15 cellular contexts compared by ENCODE assay signal in genomic region chr15:101023501-101024110, GRCh38.
A peak's percentile ranks its signal among the peaks of the same experiment; 100 is the strongest.
DNase-seq lines count a peak whose midpoint lies in the region; ATAC-seq and TF ChIP-seq lines count a peak whose summit lies in the region.
"Had no signal": no experiment of that assay in that cellular context is flagged by ENCODE, and none has a peak within 500 bp of the region (broad histone marks: within the 10 kb centered on the region; RNA-seq: fewer than 3 reads in every experiment).

No MANE protein-coding gene starts in this region.

- H3K4me3 Mint-ChIP-seq in T-helper 17 cell, result no peak overlapping the region
- H3K4me3 Mint-ChIP-seq in endothelial cell (ENCODE audit: unreplicated experiment), result no peak overlapping the region
- peak overlapping the region; percentile 55 for H3K4me3 Mint-ChIP-seq in type B pancreatic cell

- ATAC-seq in T-helper 17 cell (no peak), HG03039 (IDR thresholded peaks at IDR 0.05; ENCODE audit: unreplicated experiment) (no peak)

- TF ChIP-seq CTCF in endothelial cell (IDR thresholded peaks at IDR 0.05; ENCODE audit: unreplicated experiment), result no peak
- no peak for TF ChIP-seq CTCF in type B pancreatic cell (conservative IDR thresholded peaks at IDR 0.05)

- H3K9me3 Mint-ChIP-seq in endothelial cell (ENCODE audit: unreplicated experiment) (no peaks in the 10 kb centered on the region), type B pancreatic cell (no peaks in the 10 kb centered on the region)

- H3K36me3 Mint-ChIP-seq in T-helper 17 cell (ENCODE audit: low read depth), result no peaks in the 10 kb centered on the region
- H3K36me3 Mint-ChIP-seq in endothelial cell (ENCODE audit: low read depth, unreplicated experiment), result peaks cover 7% of the 10 kb centered on the region
- no peaks in the 10 kb centered on the region for H3K36me3 Mint-ChIP-seq in type B pancreatic cell

- DNase-seq in T-helper 17 cell (no peak), endothelial cell (ENCODE audit: low spot score) (peak; percentile 1), middle frontal gyrus (ENCODE audit: extremely low spot score, low spot score) (peak; percentile 61), type B pancreatic cell (ENCODE audit: extremely low spot score, unreplicated experiment) (no peak), amniotic stem cell (lab: John Stamatoyannopoulos, UW) (no peak), iPS-NIHi7 (ENCODE audit: extremely low spot score) (no peak), NCI-H1417 (lab: John Stamatoyannopoulos, UW) (no peak)
- DNase-seq: activated CD4-positive, CD25-positive, alpha-beta regulatory T cell; activated effector memory CD4-positive, alpha-beta T cell treated with Interleukin-2 at 50 U/mL for 16 hours; cerebellar nuclear complex; NCI-H1048; NCI-H524 treated with DMSO at 0.1 percent for 48 hours; SHP77 had no signal

- H3K9me3 ChIP-seq in T-helper 17 cell (ENCODE audit: control insufficient read depth, low read length, poor library complexity, severe bottlenecking), result no peaks in the 10 kb centered on the region
- H3K9me3 ChIP-seq: suprapubic skin had no signal

- H3K27ac Mint-ChIP-seq in T-helper 17 cell (peak overlapping the region; percentile 57), endothelial cell (ENCODE audit: unreplicated experiment) (no peak overlapping the region), type B pancreatic cell (no peak overlapping the region)

- H3K27me3 Mint-ChIP-seq in T-helper 17 cell (peaks cover 4% of the 10 kb centered on the region), endothelial cell (ENCODE audit: unreplicated experiment) (peaks cover 15% of the 10 kb centered on the region), type B pancreatic cell (peaks cover 17% of the 10 kb centered on the region)

- H3K4me1 Mint-ChIP-seq in T-helper 17 cell (peaks cover 4% of the 10 kb centered on the region), endothelial cell (ENCODE audit: unreplicated experiment) (peaks cover 18% of the 10 kb centered on the region), type B pancreatic cell (ENCODE audit: unreplicated experiment) (peaks cover 21% of the 10 kb centered on the region)

Comparison
In these comparisons a context has a peak if more than half of its experiments do, and no peak if none do; other contexts are left out.
1. DNase-seq: peak in endothelial cell (single experiment) and middle frontal gyrus (single experiment); none in T-helper 17 cell (0 of 3), type B pancreatic cell (single experiment), amniotic stem cell (single experiment), iPS-NIHi7 (single experiment) and NCI-H1417 (0 of 3).